In the genomic region with DNA sequence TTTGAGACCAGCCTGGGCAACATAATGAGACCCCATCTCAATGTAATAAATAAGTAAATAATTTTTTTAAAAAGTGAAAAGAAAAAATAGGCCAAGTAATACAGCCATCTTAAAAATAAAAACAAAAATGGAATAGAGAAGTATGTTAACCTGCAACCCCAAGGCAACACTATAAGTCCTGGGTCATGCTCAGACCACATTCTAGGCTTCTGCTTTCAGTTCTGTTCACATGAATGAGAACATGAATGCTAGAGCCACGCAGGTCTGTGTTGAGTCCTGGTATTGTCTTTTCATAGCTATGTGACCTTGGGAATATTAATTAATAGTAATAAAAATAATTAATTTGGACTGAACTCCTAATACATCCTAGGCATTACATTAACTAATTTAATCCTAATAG, we compare ENCODE assay signal across 23 cellular contexts.
A peak's percentile ranks its signal among the peaks of the same experiment; 100 is the strongest.
DNase-seq lines count a peak whose midpoint lies in the region; ATAC-seq and TF ChIP-seq lines count a peak whose summit lies in the region.
"Had no signal": no experiment of that assay in that cellular context is flagged by ENCODE, and none has a peak within 500 bp of the region (broad histone marks: within the 10 kb centered on the region; RNA-seq: fewer than 3 reads in every experiment).

No MANE protein-coding gene starts in this region.

- no peak overlapping the region for H2AFZ ChIP-seq in hepatocyte

- no peaks in the 10 kb centered on the region for H3K79me2 ChIP-seq in hepatocyte

- H4K20me1 ChIP-seq in hepatocyte (ENCODE audit: insufficient read depth, poor library complexity, severe bottlenecking) = no peaks in the 10 kb centered on the region

- H3K4me2 ChIP-seq in hepatocyte = no peak overlapping the region

- H3K36me3 Mint-ChIP-seq in naive B cell = peaks cover 0 to 8% of the 10 kb centered on the region in 2 donors
- H3K36me3 Mint-ChIP-seq: activated CD4-positive, alpha-beta memory T cell treated with anti-CD3 and anti-CD28 coated beads for 36 hours; activated naive CD4-positive, alpha-beta T cell treated with anti-CD3 and anti-CD28 coated beads, Interleukin-2, amount 10 ng/mL, durations not matched to agents 7 days and 5 days; T-cell had no signal

- no peak overlapping the region for H3K27ac Mint-ChIP-seq in naive B cell
- H3K27ac Mint-ChIP-seq: activated CD4-positive, alpha-beta memory T cell treated with anti-CD3 and anti-CD28 coated beads for 36 hours; activated naive CD4-positive, alpha-beta T cell treated with anti-CD3 and anti-CD28 coated beads, Interleukin-2, amount 10 ng/mL, durations not matched to agents 7 days and 5 days; T-cell had no signal

- DNase-seq in naive B cell (peak; percentile 9), SW480 (ENCODE audit: low spot score) (no peak), hepatocyte (ENCODE audit: low spot score) (no peak), foreskin fibroblast (no peak)
- DNase-seq: activated CD4-positive, alpha-beta memory T cell treated with anti-CD3 and anti-CD28 coated beads for 36 hours; activated naive CD4-positive, alpha-beta T cell treated with anti-CD3 and anti-CD28 coated beads, Interleukin-2, amount 10 ng/mL, durations not matched to agents 7 days and 5 days; activated T-cell treated with anti-CD3 and anti-CD28 coated beads, Interleukin-2, amount 50 U/mL, for 1 hour; COR-L47; effector memory CD4-positive, alpha-beta T cell; glutamatergic neuron; MM.1S; NCI-H2081; OCI-M1; SHP77; stimulated activated CD4-positive, alpha-beta T cell treated with anti-CD3 and anti-CD28 coated beads, Interleukin-4, amount 100 ng/mL, for 4 hours; T-cell had no signal

- no peak overlapping the region for H3K4me3 Mint-ChIP-seq in naive B cell
- H3K4me3 Mint-ChIP-seq: activated CD4-positive, alpha-beta memory T cell treated with anti-CD3 and anti-CD28 coated beads for 36 hours; activated naive CD4-positive, alpha-beta T cell treated with anti-CD3 and anti-CD28 coated beads, Interleukin-2, amount 10 ng/mL, durations not matched to agents 7 days and 5 days; IgD-negative memory B cell; T-cell had no signal

- H3K27ac ChIP-seq in hepatocyte = no peak overlapping the region
- H3K27ac ChIP-seq: ascending aorta, neutrophil, vagina had no signal

- ATAC-seq in GM18868 (IDR thresholded peaks at IDR 0.05; ENCODE audit: unreplicated experiment) = peak; percentile 79
- peak; percentile 53 for ATAC-seq in GM21576 (IDR thresholded peaks at IDR 0.05; ENCODE audit: unreplicated experiment)
- peak; percentile 52 for ATAC-seq in HG03108 (IDR thresholded peaks at IDR 0.05; ENCODE audit: unreplicated experiment)
- peak; percentile 52 to 81 for ATAC-seq in naive B cell (ENCODE audit: low read depth in 2 of 2)
- ATAC-seq: T-cell had no signal

- H3K36me3 ChIP-seq in hepatocyte (replicated peaks; ENCODE audit: insufficient read depth, low read depth) = no peaks in the 10 kb centered on the region
- H3K36me3 ChIP-seq: ascending aorta, neutrophil, vagina had no signal

- H3K27me3 ChIP-seq in hepatocyte = no peaks in the 10 kb centered on the region
- H3K27me3 ChIP-seq: ascending aorta, neutrophil, vagina had no signal

- H3K4me3 ChIP-seq in hepatocyte (no peak overlapping the region), foreskin fibroblast (ENCODE audit: low read depth in 1 of 2, low read length in 2 of 2) (no peak overlapping the region)
- H3K4me3 ChIP-seq: ascending aorta, vagina had no signal

- no peaks in the 10 kb centered on the region for H3K4me1 ChIP-seq in hepatocyte (ENCODE audit: insufficient read depth)
- H3K4me1 ChIP-seq: ascending aorta, vagina had no signal

- no peaks in the 10 kb centered on the region for H3K9me2 ChIP-seq in hepatocyte (replicated peaks; ENCODE audit: insufficient read depth)

- H3K9me3 Mint-ChIP-seq in naive B cell = peaks cover 0 to 2% (median 0%) of the 10 kb centered on the region in 7 donors
- H3K9me3 Mint-ChIP-seq: activated CD4-positive, alpha-beta memory T cell treated with anti-CD3 and anti-CD28 coated beads for 36 hours; activated naive CD4-positive, alpha-beta T cell treated with anti-CD3 and anti-CD28 coated beads, Interleukin-2, amount 10 ng/mL, durations not matched to agents 7 days and 5 days; IgD-negative memory B cell had no signal

- peaks cover 26 to 46% (median 32%) of the 10 kb centered on the region in 3 donors for H3K4me1 Mint-ChIP-seq in naive B cell
- H3K4me1 Mint-ChIP-seq: activated naive CD4-positive, alpha-beta T cell treated with anti-CD3 and anti-CD28 coated beads, Interleukin-2, amount 10 ng/mL, durations not matched to agents 7 days and 5 days; T-cell had no signal

- TF ChIP-seq CTCF in hepatocyte (IDR thresholded peaks at IDR 0.05; ENCODE audit: poor library complexity) (no peak), foreskin fibroblast (IDR thresholded peaks at IDR 0.05; ENCODE audit: low read depth, low read length) (no peak)

- WGBS in hepatocyte (ENCODE audit: low lambda C conversion rate, missing lambda C conversion rate) = 92% methylated on average over 1 of the region's 1 CpG

- no peaks in the 10 kb centered on the region for H3K9me3 ChIP-seq in hepatocyte (ENCODE audit: low read depth)
- H3K9me3 ChIP-seq: ascending aorta, neutrophil, vagina had no signal

- no peaks in the 10 kb centered on the region for H3K27me3 Mint-ChIP-seq in naive B cell
- H3K27me3 Mint-ChIP-seq: activated naive CD4-positive, alpha-beta T cell treated with anti-CD3 and anti-CD28 coated beads, Interleukin-2, amount 10 ng/mL, durations not matched to agents 7 days and 5 days; IgD-negative memory B cell had no signal
